8 cellular contexts compared by ENCODE assay signal in the genomic region with DNA sequence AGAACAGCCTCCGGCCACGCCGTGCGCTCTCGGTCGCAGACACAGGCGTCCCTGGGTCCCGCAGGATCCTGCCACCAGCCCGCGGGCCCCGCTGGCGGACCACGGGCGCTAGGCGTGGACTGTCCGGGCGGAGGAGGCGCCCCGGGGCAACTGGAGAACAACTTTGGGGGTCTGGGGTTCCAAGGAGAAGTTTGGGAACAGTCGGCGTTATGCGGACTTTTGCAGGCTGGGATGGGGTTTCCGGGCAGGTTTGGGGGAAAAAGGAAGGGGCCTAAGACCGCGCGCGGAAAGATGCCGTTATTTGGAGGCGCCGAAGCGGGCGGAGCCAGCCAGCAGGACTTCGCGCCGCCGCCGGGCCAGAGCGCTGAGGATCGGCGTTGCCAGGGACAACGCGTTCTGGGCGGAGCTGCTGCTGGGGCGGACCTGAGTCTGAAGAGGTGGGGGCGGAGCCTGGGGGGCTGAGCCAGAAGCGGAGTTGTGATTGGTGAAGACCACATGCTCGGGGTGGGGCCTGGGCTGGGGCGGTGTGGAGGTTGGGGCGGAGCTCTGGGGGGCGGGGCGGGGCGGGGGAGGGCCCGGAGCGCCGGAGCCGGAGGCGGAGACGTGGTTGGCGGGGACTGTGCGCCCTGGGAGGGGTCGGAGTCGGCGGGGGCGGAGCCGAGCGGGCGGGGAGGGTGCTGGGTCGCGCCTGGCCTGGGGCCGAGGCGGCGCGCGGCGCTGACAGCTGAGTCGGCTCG. TPM values are rescaled to one million over a fixed set of nuclear protein-coding genes. Genes with fewer than 3 reads are reported as not detected.
A peak's percentile ranks its signal among the peaks of the same experiment; 100 is the strongest.
DNase-seq lines count a peak whose midpoint lies in the region; ATAC-seq, FAIRE-seq and TF ChIP-seq lines count a peak whose summit lies in the region.

A gene (plus strand): TSS at position 680 of the 737 bp plus-strand sequence. CDS start 120 bp downstream, outside the sequence.

- ATAC-seq in GM19043 (IDR thresholded peaks at IDR 0.05; ENCODE audit: low read depth, unreplicated experiment) (peak; percentile 91), HG03354 (IDR thresholded peaks at IDR 0.05; ENCODE audit: poor library complexity, severe bottlenecking, unreplicated experiment) (peak; percentile 93)
- peak; percentile 93 for ATAC-seq in activated CD4-positive, CD25-positive, alpha-beta regulatory T cell treated with anti-CD3 and anti-CD28 coated beads, Interleukin-2, amount 50 U/mL, for 24 hours

- TF ChIP-seq CTCF in kidney (IDR thresholded peaks at IDR 0.05; ENCODE audit: borderline replicate concordance, extremely low read depth, insufficient read depth), result no peak

- no peaks in the 10 kb centered on the region for H3K36me3 ChIP-seq in kidney (ENCODE audit: control insufficient read depth in 1 of 2, insufficient read depth in 2 of 2, low read length in 2 of 2)

- H3K27ac ChIP-seq in kidney (ENCODE audit: low read depth in 2 of 2, low read length in 2 of 2), result peak within 1 kb of the TSS; percentile 43 to 57

- peak within 1 kb of the TSS; percentile 77 to 85 for H3K9ac ChIP-seq in kidney (ENCODE audit: low read length in 2 of 2)

- DNase-seq in AG20443 (ENCODE audit: low spot score) (peak; percentile 100), NCI-H446 (lab: John Stamatoyannopoulos, UW) (peak; percentile 98 to 100), cerebellar cortex (ENCODE audit: low spot score) (peak; percentile 99), kidney (peak; percentile 100)
- DNase-seq in stimulated activated CD4-positive, alpha-beta T cell treated with anti-CD3 and anti-CD28 coated beads, Interleukin-15, amount 100 ng/mL, for 1 hour (ENCODE audit: low read depth in 1 of 2, low spot score in 1 of 2), result peak; percentile 98 to 99

- peak; percentile 63 for FAIRE-seq in kidney (lab: Jason Lieb, UNC)

- H3K4me3 ChIP-seq in kidney (ENCODE audit: low read length in 2 of 2), result peak within 1 kb of the TSS; percentile 71 to 73

- H3K9me3 ChIP-seq in kidney (ENCODE audit: control insufficient read depth in 1 of 2, low read length in 2 of 2), result no peaks in the 10 kb centered on the region

- peaks cover 3 to 10% of the 10 kb centered on the region in 2 donors for H3K4me1 ChIP-seq in kidney (ENCODE audit: control insufficient read depth in 1 of 2, insufficient read depth in 1 of 2, low read depth in 1 of 2, low read length in 2 of 2)

- intact Hi-C loops in kidney (cut with DNase I), result no loop called here

RNA-seq across cellular contexts. Expression of the gene that starts here (rescaled TPM):
- total RNA-seq in kidney, result 0.82 TPM
- polyA plus RNA-seq in kidney (ENCODE audit: insufficient read depth, low read depth, low replicate concordance), result 2.5 TPM

Comparison
In these comparisons a context has a peak if more than half of its experiments do, and no peak if none do; other contexts are left out.
1. Peak in every context shown above with its lines: DNase-seq, ATAC-seq, H3K4me3 ChIP-seq and H3K27ac ChIP-seq.